Comparison of ENCODE assay signal across 1 cellular context in genomic region chr14:74881425-74882102, GRCh38.
TF ChIP-seq lines count a peak whose summit lies in the region.

Gene DLST, plus strand, starts transcription at chr14:74881916. Its CDS starts 38 bp downstream, at chr14:74881954.

TF ChIP-seq in HepG2, 621 proteins besides CTCF, POLR2A, EP300 and RAD21 (continued from another document and continues in another):
- TF ChIP-seq SP1 (IDR thresholded peaks at IDR 0.05): no peak
- TF ChIP-seq SP1 (CRISPR knock-in tag; IDR thresholded peaks at IDR 0.05): peak; percentile 56
- peak; percentile 66 for TF ChIP-seq ZNF777 (CRISPR knock-in tag; IDR thresholded peaks at IDR 0.05)
- TF ChIP-seq ZNF136 (CRISPR knock-in tag; IDR thresholded peaks at IDR 0.05; ENCODE audit: low read depth): no peak
- peak; percentile 72; the same call in 1 of the 2 replicates for TF ChIP-seq ZKSCAN8 (CRISPR knock-in tag; IDR thresholded peaks at IDR 0.05; ENCODE audit: borderline replicate concordance)
- TF ChIP-seq NPAS2 (CRISPR knock-in tag; IDR thresholded peaks at IDR 0.05; ENCODE audit: borderline replicate concordance): no peak
- peak; percentile 64; the same call in 1 of the 2 replicates for TF ChIP-seq SIX4 (CRISPR knock-in tag; IDR thresholded peaks at IDR 0.05)
- no peak for TF ChIP-seq SRSF4 (IDR thresholded peaks at IDR 0.05; ENCODE audit: low read depth, low read length, poor library complexity, severe bottlenecking)
- peak; percentile 73; the same call in 1 of the 2 replicates for TF ChIP-seq ATF6 (CRISPR knock-in tag; conservative IDR thresholded peaks at IDR 0.05)
- 0 out of 2 replicates have a peak, but pooled peaks have one; percentile 17 for TF ChIP-seq ZNF614 (CRISPR knock-in tag; IDR thresholded peaks at IDR 0.05; ENCODE audit: borderline replicate concordance)
- no peak for TF ChIP-seq MTA3 (CRISPR knock-in tag; IDR thresholded peaks at IDR 0.05)
- TF ChIP-seq ARHGAP35 (CRISPR knock-in tag; IDR thresholded peaks at IDR 0.05; ENCODE audit: borderline replicate concordance): 0 out of 2 replicates have a peak, but pooled peaks have one; percentile 36
- TF ChIP-seq ZFP41 (CRISPR knock-in tag; IDR thresholded peaks at IDR 0.05; ENCODE audit: borderline replicate concordance): peak; percentile 83; the same call in 1 of the 2 replicates
- TF ChIP-seq KDM5B (CRISPR knock-in tag; IDR thresholded peaks at IDR 0.05; ENCODE audit: borderline replicate concordance): peak; percentile 70; the same call in 1 of the 2 replicates
- peak; percentile 81 for TF ChIP-seq ZNF430 (CRISPR knock-in tag; IDR thresholded peaks at IDR 0.05)
- peak; percentile 84 for TF ChIP-seq ZGPAT (CRISPR knock-in tag; IDR thresholded peaks at IDR 0.05)
- TF ChIP-seq, protein P1, sequence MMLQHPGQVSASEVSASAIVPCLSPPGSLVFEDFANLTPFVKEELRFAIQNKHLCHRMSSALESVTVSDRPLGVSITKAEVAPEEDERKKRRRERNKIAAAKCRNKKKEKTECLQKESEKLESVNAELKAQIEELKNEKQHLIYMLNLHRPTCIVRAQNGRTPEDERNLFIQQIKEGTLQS (CRISPR knock-in tag; IDR thresholded peaks at IDR 0.05): 0 out of 2 replicates have a peak, but pooled peaks have one; percentile 18
- TF ChIP-seq MAX (IDR thresholded peaks at IDR 0.05): peak; percentile 86
- TF ChIP-seq, protein P2, sequence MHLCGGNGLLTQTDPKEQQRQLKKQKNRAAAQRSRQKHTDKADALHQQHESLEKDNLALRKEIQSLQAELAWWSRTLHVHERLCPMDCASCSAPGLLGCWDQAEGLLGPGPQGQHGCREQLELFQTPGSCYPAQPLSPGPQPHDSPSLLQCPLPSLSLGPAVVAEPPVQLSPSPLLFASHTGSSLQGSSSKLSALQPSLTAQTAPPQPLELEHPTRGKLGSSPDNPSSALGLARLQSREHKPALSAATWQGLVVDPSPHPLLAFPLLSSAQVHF (CRISPR knock-in tag; IDR thresholded peaks at IDR 0.05): peak; percentile 52; the same call in 1 of the 2 replicates
- 0 out of 2 replicates have a peak, but pooled peaks have one; percentile 22 for TF ChIP-seq POGK (CRISPR knock-in tag; conservative IDR thresholded peaks at IDR 0.05)
- peak; percentile 65 for TF ChIP-seq HOXA3 (CRISPR knock-in tag; IDR thresholded peaks at IDR 0.05)
- no peak for TF ChIP-seq CBX2 (IDR thresholded peaks at IDR 0.05; ENCODE audit: low read depth, low read length)
- 0 out of 2 replicates have a peak, but pooled peaks have one; percentile 76 for TF ChIP-seq CBX2 (CRISPR knock-in tag; IDR thresholded peaks at IDR 0.05; ENCODE audit: low read depth)
- TF ChIP-seq ZNF546 (CRISPR knock-in tag; conservative IDR thresholded peaks at IDR 0.05): peak; percentile 89
- TF ChIP-seq MED8 (CRISPR knock-in tag; IDR thresholded peaks at IDR 0.05; ENCODE audit: insufficient replicate concordance): no peak
- TF ChIP-seq, protein P3, sequence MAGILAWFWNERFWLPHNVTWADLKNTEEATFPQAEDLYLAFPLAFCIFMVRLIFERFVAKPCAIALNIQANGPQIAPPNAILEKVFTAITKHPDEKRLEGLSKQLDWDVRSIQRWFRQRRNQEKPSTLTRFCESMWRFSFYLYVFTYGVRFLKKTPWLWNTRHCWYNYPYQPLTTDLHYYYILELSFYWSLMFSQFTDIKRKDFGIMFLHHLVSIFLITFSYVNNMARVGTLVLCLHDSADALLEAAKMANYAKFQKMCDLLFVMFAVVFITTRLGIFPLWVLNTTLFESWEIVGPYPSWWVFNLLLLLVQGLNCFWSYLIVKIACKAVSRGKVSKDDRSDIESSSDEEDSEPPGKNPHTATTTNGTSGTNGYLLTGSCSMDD (CRISPR knock-in tag; IDR thresholded peaks at IDR 0.05): no peak
- TF ChIP-seq, protein P4, sequence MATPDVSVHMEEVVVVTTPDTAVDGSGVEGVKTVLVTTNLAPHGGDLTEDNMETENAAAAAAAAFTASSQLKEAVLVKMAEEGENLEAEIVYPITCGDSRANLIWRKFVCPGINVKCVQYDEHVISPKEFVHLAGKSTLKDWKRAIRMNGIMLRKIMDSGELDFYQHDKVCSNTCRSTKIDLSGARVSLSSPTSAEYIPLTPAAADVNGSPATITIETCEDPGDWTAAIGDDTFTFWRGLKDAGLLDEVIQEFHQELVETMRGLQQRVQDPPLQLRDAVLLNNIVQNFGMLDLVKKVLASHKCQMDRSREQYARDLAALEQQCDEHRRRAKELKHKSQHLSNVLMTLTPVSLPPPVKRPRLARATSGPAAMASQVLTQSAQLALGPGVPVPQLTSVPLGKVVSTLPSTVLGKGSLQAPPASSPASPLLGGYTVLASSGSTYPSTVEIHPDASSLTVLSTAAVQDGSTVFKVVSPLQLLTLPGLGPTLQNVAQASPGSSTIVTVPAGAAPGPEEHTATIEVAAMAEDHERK (CRISPR knock-in tag; IDR thresholded peaks at IDR 0.05; ENCODE audit: low read depth): no peak
- no peak for TF ChIP-seq ZBTB43 (CRISPR knock-in tag; conservative IDR thresholded peaks at IDR 0.05)
- TF ChIP-seq MLXIP (CRISPR knock-in tag; IDR thresholded peaks at IDR 0.05; ENCODE audit: borderline replicate concordance): no peak
- no peak; the same call in 1 of the 2 replicates for TF ChIP-seq NFYC (CRISPR knock-in tag; IDR thresholded peaks at IDR 0.05)
- TF ChIP-seq ZNF256 (CRISPR knock-in tag; conservative IDR thresholded peaks at IDR 0.05): no peak
- peak; percentile 52; the same call in 1 of the 2 replicates for TF ChIP-seq PITX1 (CRISPR knock-in tag; IDR thresholded peaks at IDR 0.05)
- TF ChIP-seq ZNF296 (CRISPR knock-in tag; conservative IDR thresholded peaks at IDR 0.05): no peak
- TF ChIP-seq, protein P5, sequence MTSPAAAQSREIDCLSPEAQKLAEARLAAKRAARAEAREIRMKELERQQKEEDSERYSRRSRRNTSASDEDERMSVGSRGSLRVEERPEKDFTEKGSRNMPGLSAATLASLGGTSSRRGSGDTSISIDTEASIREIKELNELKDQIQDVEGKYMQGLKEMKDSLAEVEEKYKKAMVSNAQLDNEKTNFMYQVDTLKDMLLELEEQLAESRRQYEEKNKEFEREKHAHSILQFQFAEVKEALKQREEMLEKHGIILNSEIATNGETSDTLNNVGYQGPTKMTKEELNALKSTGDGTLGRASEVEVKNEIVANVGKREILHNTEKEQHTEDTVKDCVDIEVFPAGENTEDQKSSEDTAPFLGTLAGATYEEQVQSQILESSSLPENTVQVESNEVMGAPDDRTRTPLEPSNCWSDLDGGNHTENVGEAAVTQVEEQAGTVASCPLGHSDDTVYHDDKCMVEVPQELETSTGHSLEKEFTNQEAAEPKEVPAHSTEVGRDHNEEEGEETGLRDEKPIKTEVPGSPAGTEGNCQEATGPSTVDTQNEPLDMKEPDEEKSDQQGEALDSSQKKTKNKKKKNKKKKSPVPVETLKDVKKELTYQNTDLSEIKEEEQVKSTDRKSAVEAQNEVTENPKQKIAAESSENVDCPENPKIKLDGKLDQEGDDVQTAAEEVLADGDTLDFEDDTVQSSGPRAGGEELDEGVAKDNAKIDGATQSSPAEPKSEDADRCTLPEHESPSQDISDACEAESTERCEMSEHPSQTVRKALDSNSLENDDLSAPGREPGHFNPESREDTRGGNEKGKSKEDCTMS (CRISPR knock-in tag; conservative IDR thresholded peaks at IDR 0.05): no peak
- TF ChIP-seq, protein P6, sequence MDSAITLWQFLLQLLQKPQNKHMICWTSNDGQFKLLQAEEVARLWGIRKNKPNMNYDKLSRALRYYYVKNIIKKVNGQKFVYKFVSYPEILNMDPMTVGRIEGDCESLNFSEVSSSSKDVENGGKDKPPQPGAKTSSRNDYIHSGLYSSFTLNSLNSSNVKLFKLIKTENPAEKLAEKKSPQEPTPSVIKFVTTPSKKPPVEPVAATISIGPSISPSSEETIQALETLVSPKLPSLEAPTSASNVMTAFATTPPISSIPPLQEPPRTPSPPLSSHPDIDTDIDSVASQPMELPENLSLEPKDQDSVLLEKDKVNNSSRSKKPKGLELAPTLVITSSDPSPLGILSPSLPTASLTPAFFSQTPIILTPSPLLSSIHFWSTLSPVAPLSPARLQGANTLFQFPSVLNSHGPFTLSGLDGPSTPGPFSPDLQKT (CRISPR knock-in tag; IDR thresholded peaks at IDR 0.05; ENCODE audit: borderline replicate concordance): no peak
- TF ChIP-seq SKIL (CRISPR knock-in tag; IDR thresholded peaks at IDR 0.05; ENCODE audit: borderline replicate concordance): peak; percentile 39; the same call in 1 of the 2 replicates
- peak; percentile 89; the same call in 1 of the 2 replicates for TF ChIP-seq ZBTB1 (CRISPR knock-in tag; IDR thresholded peaks at IDR 0.05; ENCODE audit: borderline replicate concordance)
